Comparison of ENCODE assay signal across 8 cellular contexts in genomic region chr2:17813015-17813741, GRCh38. TPM values are rescaled to one million over a fixed set of nuclear protein-coding genes. Genes with fewer than 3 reads are reported as not detected.
DNase-seq lines count a peak whose midpoint lies in the region; ATAC-seq, FAIRE-seq and TF ChIP-seq lines count a peak whose summit lies in the region.

No MANE protein-coding gene starts in this region.

- H3K4me1 ChIP-seq in stomach = no peaks in the 10 kb centered on the region

- no peaks in the 10 kb centered on the region for H3K36me3 Mint-ChIP-seq in activated T-helper 2 cell treated with anti-CD3 and anti-CD28 coated beads, Interferon-gamma antibody, Interleukin-2, Interleukin-4, amounts not matched to agents 10 μg/mL and 5 μg/mL and 100 μg/mL, durations not matched to agents 14 hours and 24 hours and 36 hours (ENCODE audit: low read depth)

- ATAC-seq in HG02588 (IDR thresholded peaks at IDR 0.05; ENCODE audit: unreplicated experiment) = peak; percentile 35

- no peak for TF ChIP-seq CTCF in stomach (IDR thresholded peaks at IDR 0.05)

- no peaks in the 10 kb centered on the region for H3K9me3 Mint-ChIP-seq in activated T-helper 2 cell treated with anti-CD3 and anti-CD28 coated beads, Interferon-gamma antibody, Interleukin-2, Interleukin-4, amounts not matched to agents 10 μg/mL and 5 μg/mL and 100 μg/mL, durations not matched to agents 14 hours and 24 hours and 36 hours

- no peak overlapping the region for H3K27ac ChIP-seq in stomach

- no peak overlapping the region for H3K4me3 ChIP-seq in stomach

- DNase-seq in GM12892 (ENCODE audit: insufficient read length) (no peak), NCI-H226 (peak; percentile 16), myocyte (ENCODE audit: low read depth) (peak; percentile 83), DMS53 (lab: John Stamatoyannopoulos, UW) (no peak), stomach (no peak), NCI-H187 (lab: John Stamatoyannopoulos, UW) (no peak)
- DNase-seq in activated T-helper 2 cell treated with anti-CD3 and anti-CD28 coated beads, Interferon-gamma antibody, Interleukin-2, Interleukin-4, amounts not matched to agents 10 μg/mL and 5 μg/mL and 100 μg/mL, durations not matched to agents 14 hours and 24 hours and 36 hours (ENCODE audit: low spot score) = no peak

- no peaks in the 10 kb centered on the region for H3K36me3 ChIP-seq in stomach

- H3K27ac Mint-ChIP-seq in activated T-helper 2 cell treated with anti-CD3 and anti-CD28 coated beads, Interferon-gamma antibody, Interleukin-2, Interleukin-4, amounts not matched to agents 10 μg/mL and 5 μg/mL and 100 μg/mL, durations not matched to agents 14 hours and 24 hours and 36 hours = no peak overlapping the region

- H3K27me3 Mint-ChIP-seq in activated T-helper 2 cell treated with anti-CD3 and anti-CD28 coated beads, Interferon-gamma antibody, Interleukin-2, Interleukin-4, amounts not matched to agents 10 μg/mL and 5 μg/mL and 100 μg/mL, durations not matched to agents 14 hours and 24 hours and 36 hours (ENCODE audit: low read depth) = peaks cover 39% of the 10 kb centered on the region

- peaks cover 6% of the 10 kb centered on the region for H3K4me1 Mint-ChIP-seq in activated T-helper 2 cell treated with anti-CD3 and anti-CD28 coated beads, Interferon-gamma antibody, Interleukin-2, Interleukin-4, amounts not matched to agents 10 μg/mL and 5 μg/mL and 100 μg/mL, durations not matched to agents 14 hours and 24 hours and 36 hours (ENCODE audit: low read depth)

- no peaks in the 10 kb centered on the region for H3K27me3 ChIP-seq in stomach

- no peaks in the 10 kb centered on the region for H3K9me3 ChIP-seq in stomach

- intact Hi-C loops in stomach (cut with DNase I; ENCODE audit: low total_unique reads) = no loop called here
- intact Hi-C loops in activated T-helper 2 cell treated with anti-CD3 and anti-CD28 coated beads, Interferon-gamma antibody, Interleukin-2, Interleukin-4, amounts not matched to agents 10 μg/mL and 5 μg/mL and 100 μg/mL, durations not matched to agents 14 hours and 24 hours and 36 hours (cut with micrococcal nuclease) = no loop called here

- TF ChIP-seq POLR2A in GM12892 (IDR thresholded peaks at IDR 0.05; ENCODE audit: low read depth, low read length) (no peak), stomach (IDR thresholded peaks at IDR 0.05) (no peak)

- peak; percentile 73 for FAIRE-seq in GM12892 (lab: Jason Lieb, UNC)

- 63 to 79% (median 72%) methylated on average over 5 of the region's 5 CpGs for WGBS in stomach, 5 donors

- no peak for TF ChIP-seq EP300 in stomach (IDR thresholded peaks at IDR 0.05)

- no peak overlapping the region for H3K4me3 Mint-ChIP-seq in activated T-helper 2 cell treated with anti-CD3 and anti-CD28 coated beads, Interferon-gamma antibody, Interleukin-2, Interleukin-4, amounts not matched to agents 10 μg/mL and 5 μg/mL and 100 μg/mL, durations not matched to agents 14 hours and 24 hours and 36 hours (ENCODE audit: low read depth)

RNA-seq across cellular contexts. Expression of gene MSGN1, which starts 3.1 kb away (rescaled TPM):
- not detected for polyA plus RNA-seq in GM12892 (2012; ENCODE audit: missing spikeins)
- total RNA-seq in myocyte = not detected in 2 replicates
- polyA plus RNA-seq in myocyte (2012) = not detected
- not detected for total RNA-seq in stomach
- under 1 TPM in 1 of 3 donors, not detected in 2; 0.75 TPM for polyA plus RNA-seq in stomach
- total RNA-seq in activated T-helper 2 cell treated with anti-CD3 and anti-CD28 coated beads, Interferon-gamma antibody, Interleukin-2, Interleukin-4, amounts not matched to agents 10 μg/mL and 5 μg/mL and 100 μg/mL, durations not matched to agents 14 hours and 24 hours and 36 hours = not detected in 2 replicates

RNA-seq across cellular contexts. Expression of gene GEN1, which starts 59.2 kb away (rescaled TPM):
- polyA plus RNA-seq in GM12892 (2012; ENCODE audit: missing spikeins) = 14.1 TPM
- total RNA-seq in myocyte (10.4 and 11.3 TPM in 2 replicates), stomach (10 to 100 TPM in 3 of 5 donors, 1 to 10 TPM in 1, under 1 TPM in 1; 0.58 to 65.2 (median 10.3) TPM)
- 2.3 TPM for polyA plus RNA-seq in myocyte (2012)
- polyA plus RNA-seq in stomach = 1 to 10 TPM in 2 of 3 donors, under 1 TPM in 1; 0.81 to 7.3 (median 1.4) TPM
- total RNA-seq in activated T-helper 2 cell treated with anti-CD3 and anti-CD28 coated beads, Interferon-gamma antibody, Interleukin-2, Interleukin-4, amounts not matched to agents 10 μg/mL and 5 μg/mL and 100 μg/mL, durations not matched to agents 14 hours and 24 hours and 36 hours = 26.6 and 29.2 TPM in 2 replicates

RNA-seq across cellular contexts. Expression of gene SMC6, which starts 59.6 kb away (rescaled TPM):
- polyA plus RNA-seq in GM12892 (2012; ENCODE audit: missing spikeins) = 29.0 TPM
- total RNA-seq in myocyte = 28.9 and 32.6 TPM in 2 replicates
- 8.4 TPM for polyA plus RNA-seq in myocyte (2012)
- total RNA-seq in stomach = 10 to 100 TPM in 4 of 5 donors, 1 to 10 TPM in 1; 8.8 to 67.4 (median 38.9) TPM
- 1 to 10 TPM; 3.3 to 9.3 (median 4.1) TPM for polyA plus RNA-seq in stomach
- 30.1 and 30.3 TPM in 2 replicates for total RNA-seq in activated T-helper 2 cell treated with anti-CD3 and anti-CD28 coated beads, Interferon-gamma antibody, Interleukin-2, Interleukin-4, amounts not matched to agents 10 μg/mL and 5 μg/mL and 100 μg/mL, durations not matched to agents 14 hours and 24 hours and 36 hours

Comparison
In these comparisons a context has a peak if more than half of its experiments do, and no peak if none do; other contexts are left out.
1. DNase-seq: peak in NCI-H226 (single experiment) and myocyte (single experiment); none in GM12892 (single experiment), DMS53 (single experiment), stomach (single experiment), activated T-helper 2 cell treated with anti-CD3 and anti-CD28 coated beads, Interferon-gamma antibody, Interleukin-2, Interleukin-4, amounts not matched to agents 10 μg/mL and 5 μg/mL and 100 μg/mL, durations not matched to agents 14 hours and 24 hours and 36 hours (single experiment) and NCI-H187 (0 of 2).